In genomic region chr15:66993090-66993489, GRCh38 we compare ENCODE assay signal across 35 cellular contexts.
"Had no signal": no experiment of that assay in that cellular context is flagged by ENCODE, and none has a peak within 500 bp of the region (broad histone marks: within the 10 kb centered on the region; RNA-seq: fewer than 3 reads in every experiment).

No MANE protein-coding gene starts in this region.

- H3K36me3 ChIP-seq: ascending aorta, cardiac muscle cell had no signal

- H3K9me3 ChIP-seq: ascending aorta had no signal

- H3K27ac ChIP-seq: ascending aorta, cardiac muscle cell, VCaP had no signal

- H3K27ac Mint-ChIP-seq: activated B cell treated with CpG ODN at 0.5 μM for 24 hours; activated CD4-positive, alpha-beta memory T cell treated with anti-CD3 and anti-CD28 coated beads for 36 hours; activated CD4-positive, alpha-beta T cell treated with anti-CD3 and anti-CD28 coated beads, Interleukin-2, amount 10 ng/mL, durations not matched to agents 24 days and 14 days; activated CD8-positive, alpha-beta T cell treated with anti-CD3 and anti-CD28 coated beads for 36 hours; activated naive CD8-positive, alpha-beta T cell; activated naive CD8-positive, alpha-beta T cell treated with anti-CD3 and anti-CD28 coated beads, Interleukin-2, amount 10 ng/mL, durations not matched to agents 7 days and 5 days; activated naive CD8-positive, alpha-beta T cell treated with anti-CD3 and anti-CD28 coated beads, Interleukin-2, amount 50 U/mL, for 24 hours; activated T-helper 2 cell treated with anti-CD3 and anti-CD28 coated beads, Interferon-gamma antibody, Interleukin-2, Interleukin-4, amounts not matched to agents 10 μg/mL and 5 μg/mL and 100 μg/mL, durations not matched to agents 14 hours and 24 hours and 36 hours; brain; T-helper 1 cell treated with Interleukin-12 subunit alpha and Interleukin-12 subunit beta and Interleukin-4 antibody, amounts not matched to agents 30 μg/mL and 1 μg/mL, for 36 hours; T-helper 2 cell treated with Interferon-gamma antibody and Interleukin-4, amounts not matched to agents 5 μg/mL and 100 μg/mL, for 36 hours had no signal

- H3K9me3 Mint-ChIP-seq: activated CD4-positive, alpha-beta memory T cell treated with anti-CD3 and anti-CD28 coated beads for 36 hours; activated naive CD8-positive, alpha-beta T cell treated with anti-CD3 and anti-CD28 coated beads, Interleukin-2, amount 10 ng/mL, durations not matched to agents 7 days and 5 days; central memory CD8-positive, alpha-beta T cell; T-helper 2 cell treated with Interferon-gamma antibody and Interleukin-4, amounts not matched to agents 5 μg/mL and 100 μg/mL, for 36 hours had no signal

- H3K27me3 Mint-ChIP-seq: activated CD4-positive, alpha-beta memory T cell treated with anti-CD3 and anti-CD28 coated beads for 36 hours; activated CD8-positive, alpha-beta T cell treated with anti-CD3 and anti-CD28 coated beads for 36 hours had no signal

- H3K4me3 Mint-ChIP-seq: activated B cell treated with CpG ODN at 0.5 μM for 24 hours; activated CD4-positive, alpha-beta memory T cell treated with anti-CD3 and anti-CD28 coated beads for 36 hours; activated CD4-positive, alpha-beta T cell treated with anti-CD3 and anti-CD28 coated beads, Interleukin-2, amount 10 ng/mL, durations not matched to agents 24 days and 14 days; activated CD8-positive, alpha-beta T cell treated with anti-CD3 and anti-CD28 coated beads for 36 hours; activated naive CD8-positive, alpha-beta T cell; activated naive CD8-positive, alpha-beta T cell treated with anti-CD3 and anti-CD28 coated beads, Interleukin-2, amount 10 ng/mL, durations not matched to agents 7 days and 5 days; activated naive CD8-positive, alpha-beta T cell treated with anti-CD3 and anti-CD28 coated beads, Interleukin-2, amount 50 U/mL, for 24 hours; activated T-cell treated with anti-CD3 and anti-CD28 coated beads, Interleukin-2, amount 50 U/mL, for 4 hours; brain; central memory CD8-positive, alpha-beta T cell; T-helper 1 cell treated with Interleukin-12 subunit alpha and Interleukin-12 subunit beta and Interleukin-4 antibody, amounts not matched to agents 30 μg/mL and 1 μg/mL, for 36 hours; T-helper 2 cell treated with Interferon-gamma antibody and Interleukin-4, amounts not matched to agents 5 μg/mL and 100 μg/mL, for 36 hours had no signal

- H3K4me1 Mint-ChIP-seq: activated CD4-positive, alpha-beta T cell treated with anti-CD3 and anti-CD28 coated beads, Interleukin-2, amount 10 ng/mL, durations not matched to agents 24 days and 14 days; activated naive CD8-positive, alpha-beta T cell treated with anti-CD3 and anti-CD28 coated beads, Interleukin-2, amount 10 ng/mL, durations not matched to agents 7 days and 5 days; brain; central memory CD8-positive, alpha-beta T cell had no signal

- H3K27me3 ChIP-seq: ascending aorta had no signal

- ATAC-seq: activated CD8-positive, alpha-beta T cell treated with anti-CD3 and anti-CD28 coated beads for 36 hours; activated naive CD8-positive, alpha-beta T cell treated with anti-CD3 and anti-CD28 coated beads, Interleukin-2, amount 50 U/mL, for 24 hours; activated T-cell treated with anti-CD3 and anti-CD28 coated beads, Interleukin-2, amount 50 U/mL, for 4 hours had no signal

- DNase-seq: activated B cell treated with CpG ODN at 0.5 μM for 24 hours; activated CD4-positive, alpha-beta memory T cell treated with anti-CD3 and anti-CD28 coated beads for 36 hours; activated CD4-positive, alpha-beta T cell treated with anti-CD3 and anti-CD28 coated beads for 4 hours; activated CD4-positive, alpha-beta T cell treated with anti-CD3 and anti-CD28 coated beads, Interleukin-2, amount 10 ng/mL, durations not matched to agents 24 days and 14 days; activated CD4-positive, alpha-beta T cell treated with anti-CD3 and anti-CD28 coated beads, Interleukin-2, amount 50 U/mL, for 1 hour; activated CD4-positive, alpha-beta T cell treated with anti-CD3 and anti-CD28 coated beads, Interleukin-2, amount 50 U/mL, for 4 hours; activated CD4-positive, CD25-positive, alpha-beta regulatory T cell treated with anti-CD3 and anti-CD28 coated beads, Interleukin-2, amount 50 U/mL, for 72 hours; activated CD8-positive, alpha-beta memory T cell treated with anti-CD3 and anti-CD28 coated beads, Interleukin-2, amount 50 U/mL, for 4 hours; activated CD8-positive, alpha-beta T cell treated with anti-CD3 and anti-CD28 coated beads for 36 hours; activated effector memory CD4-positive, alpha-beta T cell treated with Interleukin-2 at 50 U/mL for 16 hours; activated gamma-delta T cell; activated naive CD4-positive, alpha-beta T cell treated with anti-CD3 and anti-CD28 coated beads, Interleukin-2, amount 50 U/mL, for 16 hours; activated naive CD4-positive, alpha-beta T cell treated with Interleukin-2 at 50 U/mL for 16 hours; activated naive CD8-positive, alpha-beta T cell treated with anti-CD3 and anti-CD28 coated beads, Interleukin-2, amount 10 ng/mL, durations not matched to agents 7 days and 5 days; activated naive CD8-positive, alpha-beta T cell treated with anti-CD3 and anti-CD28 coated beads, Interleukin-2, amount 50 U/mL, for 24 hours; activated T-cell treated with anti-CD3 and anti-CD28 coated beads for 4 hours; activated T-cell treated with anti-CD3 and anti-CD28 coated beads, Interleukin-2, amount 50 U/mL, for 1 hour; activated T-cell treated with anti-CD3 and anti-CD28 coated beads, Interleukin-2, amount 50 U/mL, for 4 hours; amygdala; anterior cingulate cortex; caudate nucleus; cerebellar nuclear complex; T-helper 1 cell; T-helper 2 cell; T-helper 9 cell had no signal

- H3K4me1 ChIP-seq: ascending aorta had no signal

- FAIRE-seq: bronchial epithelial cell had no signal

- H3K36me3 Mint-ChIP-seq: activated CD4-positive, alpha-beta memory T cell treated with anti-CD3 and anti-CD28 coated beads for 36 hours; activated naive CD8-positive, alpha-beta T cell; activated naive CD8-positive, alpha-beta T cell treated with anti-CD3 and anti-CD28 coated beads, Interleukin-2, amount 10 ng/mL, durations not matched to agents 7 days and 5 days; brain had no signal

- H3K4me3 ChIP-seq: ascending aorta, cardiac muscle cell had no signal
